1 cellular context compared by ENCODE assay signal in genomic region chr6:15287670-15288069, GRCh38.
TF ChIP-seq lines count a peak whose summit lies in the region.

No MANE protein-coding gene starts in this region.

TF ChIP-seq in liver, 16 proteins besides CTCF, POLR2A, EP300 and RAD21:
- TF ChIP-seq REST (IDR thresholded peaks at IDR 0.05) (peak; percentile 65), NR2F2 (IDR thresholded peaks at IDR 0.05) (no peak)
